In genomic region chr15:64599716-64600115, GRCh38 we compare ENCODE assay signal across 17 cellular contexts.
A peak's percentile ranks its signal among the peaks of the same experiment; 100 is the strongest.
DNase-seq lines count a peak whose midpoint lies in the region; ATAC-seq and TF ChIP-seq lines count a peak whose summit lies in the region.
"Had no signal": no experiment of that assay in that cellular context is flagged by ENCODE, and none has a peak within 500 bp of the region (broad histone marks: within the 10 kb centered on the region; RNA-seq: fewer than 3 reads in every experiment).

No MANE protein-coding gene starts in this region.

- peaks cover 37 to 75% of the 10 kb centered on the region in 2 experiments for H3K79me1 ChIP-seq in IMR-90 (ENCODE audit: low read depth in 1 of 2, low read length in 2 of 2)

- H3K36me3 ChIP-seq in IMR-90 (ENCODE audit: control insufficient read depth, insufficient read depth, low read length), result no peaks in the 10 kb centered on the region
- H3K36me3 ChIP-seq: Peyer's patch, tibial artery had no signal

- H3K27me3 ChIP-seq in IMR-90 (ENCODE audit: control insufficient read depth, insufficient read depth, low read length), result no peaks in the 10 kb centered on the region
- H3K27me3 ChIP-seq: Peyer's patch, tibial artery had no signal

- peak overlapping the region; percentile 11 for H3K27ac Mint-ChIP-seq in T-helper 2 cell treated with Interferon-gamma antibody and Interleukin-4, amounts not matched to agents 5 μg/mL and 100 μg/mL, for 36 hours
- peak overlapping the region; percentile 74 to 95 (median 86) for H3K27ac Mint-ChIP-seq in naive thymus-derived CD8-positive, alpha-beta T cell
- H3K27ac Mint-ChIP-seq: activated naive CD4-positive, alpha-beta T cell treated with anti-CD3 and anti-CD28 coated beads, Interleukin-2, amount 10 ng/mL, durations not matched to agents 7 days and 5 days; memory B cell had no signal

- no peaks in the 10 kb centered on the region for H3K9me3 Mint-ChIP-seq in T-helper 2 cell treated with Interferon-gamma antibody and Interleukin-4, amounts not matched to agents 5 μg/mL and 100 μg/mL, for 36 hours
- H3K9me3 Mint-ChIP-seq in naive thymus-derived CD8-positive, alpha-beta T cell, result no peaks in the 10 kb centered on the region
- H3K9me3 Mint-ChIP-seq: activated naive CD4-positive, alpha-beta T cell treated with anti-CD3 and anti-CD28 coated beads, Interleukin-2, amount 10 ng/mL, durations not matched to agents 7 days and 5 days; memory B cell had no signal

- H3K27me3 Mint-ChIP-seq in T-helper 2 cell treated with Interferon-gamma antibody and Interleukin-4, amounts not matched to agents 5 μg/mL and 100 μg/mL, for 36 hours (ENCODE audit: low read depth), result no peaks in the 10 kb centered on the region
- no peaks in the 10 kb centered on the region for H3K27me3 Mint-ChIP-seq in naive thymus-derived CD8-positive, alpha-beta T cell
- H3K27me3 Mint-ChIP-seq: activated naive CD4-positive, alpha-beta T cell treated with anti-CD3 and anti-CD28 coated beads, Interleukin-2, amount 10 ng/mL, durations not matched to agents 7 days and 5 days; memory B cell had no signal

- no TSS peak for BruUV-seq in IMR-90 (replicated peaks; lab: Mats Ljungman, UMichigan)

- DNase-seq in T-helper 2 cell treated with Interferon-gamma antibody and Interleukin-4, amounts not matched to agents 5 μg/mL and 100 μg/mL, for 36 hours (ENCODE audit: low spot score), result no peak
- DNase-seq in T-helper 2 cell (no peak), IMR-90 (peak; percentile 58), astrocyte of the hippocampus (ENCODE audit: low read depth, low spot score) (peak; percentile 64), NCI-H526 (lab: John Stamatoyannopoulos, UW) (no peak), HUDEP-2 (lab: John Stamatoyannopoulos, UW; ENCODE audit: unreplicated experiment in 76 of 76) (no peak)
- no peak for DNase-seq in naive thymus-derived CD8-positive, alpha-beta T cell
- DNase-seq: activated CD4-positive, alpha-beta T cell treated with anti-CD3 and anti-CD28 coated beads, Interleukin-2, amount 50 U/mL, for 1 hour; activated naive CD4-positive, alpha-beta T cell treated with anti-CD3 and anti-CD28 coated beads, Interleukin-2, amount 10 ng/mL, durations not matched to agents 7 days and 5 days; NCI-H524; Peyer's patch; stimulated activated CD4-positive, alpha-beta T cell treated with anti-CD3 and anti-CD28 coated beads, Interleukin-15, amount 100 ng/mL, for 24 hours; T-helper 9 cell; tibial artery had no signal

- no peak overlapping the region for H3K27ac ChIP-seq in IMR-90 (ENCODE audit: insufficient read depth, low read length)
- H3K27ac ChIP-seq: parathyroid adenoma, Peyer's patch, tibial artery had no signal

- no peak overlapping the region for H3K4me3 ChIP-seq in IMR-90 (ENCODE audit: insufficient read depth, low read depth, low read length)
- H3K4me3 ChIP-seq: Peyer's patch, tibial artery had no signal

- peaks cover 5% of the 10 kb centered on the region for H3K36me3 Mint-ChIP-seq in T-helper 2 cell treated with Interferon-gamma antibody and Interleukin-4, amounts not matched to agents 5 μg/mL and 100 μg/mL, for 36 hours (ENCODE audit: low read depth)
- no peaks in the 10 kb centered on the region for H3K36me3 Mint-ChIP-seq in naive thymus-derived CD8-positive, alpha-beta T cell

- H3K23ac ChIP-seq in IMR-90 (ENCODE audit: low read depth, low read length), result no peak overlapping the region

- no peak for TF ChIP-seq CTCF in IMR-90 (conservative IDR thresholded peaks at IDR 0.05; ENCODE audit: low read depth, low read length)

- no peak overlapping the region for H2AFZ ChIP-seq in IMR-90 (replicated peaks; ENCODE audit: low read length, poor library complexity)
- H2AFZ ChIP-seq: parathyroid adenoma had no signal

- H2BK15ac ChIP-seq in IMR-90 (ENCODE audit: low read depth, low read length), result no peak overlapping the region

- in situ Hi-C loops in IMR-90 (cut with MboI; ENCODE audit: low sequenced_read_pairs), result no loop called here

- no peak overlapping the region for H4K5ac ChIP-seq in IMR-90 (ENCODE audit: low read depth, low read length)

- no peak overlapping the region for H2AK9ac ChIP-seq in IMR-90 (replicated peaks; ENCODE audit: low read depth, low read length, poor library complexity)

- H3K18ac ChIP-seq in IMR-90 (ENCODE audit: low read depth, low read length), result no peak overlapping the region

- H3K4me1 ChIP-seq in IMR-90 (ENCODE audit: control insufficient read depth, insufficient read depth, low read length), result peaks cover 11% of the 10 kb centered on the region

- no peak overlapping the region for H3K56ac ChIP-seq in IMR-90 (ENCODE audit: extremely low read depth, insufficient read depth, low read length)

- H3K4me1 Mint-ChIP-seq in T-helper 2 cell treated with Interferon-gamma antibody and Interleukin-4, amounts not matched to agents 5 μg/mL and 100 μg/mL, for 36 hours (ENCODE audit: low read depth), result peaks cover 58% of the 10 kb centered on the region
- peaks cover 34 to 82% (median 79%) of the 10 kb centered on the region in 4 donors for H3K4me1 Mint-ChIP-seq in naive thymus-derived CD8-positive, alpha-beta T cell

- no peak overlapping the region for H2AK5ac ChIP-seq in IMR-90 (ENCODE audit: low read depth, low read length)

- H3K4me2 ChIP-seq in IMR-90 (ENCODE audit: low read depth, low read length), result no peak overlapping the region

- peaks cover 9% of the 10 kb centered on the region; the same call in 1 of the 2 replicates for H3K9me1 ChIP-seq in IMR-90 (ENCODE audit: insufficient read depth, low read length)

- no peak overlapping the region for H3K4me3 Mint-ChIP-seq in T-helper 2 cell treated with Interferon-gamma antibody and Interleukin-4, amounts not matched to agents 5 μg/mL and 100 μg/mL, for 36 hours
- H3K4me3 Mint-ChIP-seq in naive thymus-derived CD8-positive, alpha-beta T cell, result peak overlapping the region in 9 of 10 donors; percentile 1 to 70 (median 46)
- H3K4me3 Mint-ChIP-seq: activated naive CD4-positive, alpha-beta T cell treated with anti-CD3 and anti-CD28 coated beads, Interleukin-2, amount 10 ng/mL, durations not matched to agents 7 days and 5 days; memory B cell had no signal

- CTCF ChIA-PET in IMR-90 (lab: Yijun Ruan, JAX), result no interaction called here

- no peak overlapping the region for H3K9ac ChIP-seq in IMR-90 (ENCODE audit: low read depth, low read length)
- H3K9ac ChIP-seq: parathyroid adenoma had no signal

- H3K14ac ChIP-seq in IMR-90 (replicated peaks; ENCODE audit: low read depth, low read length), result no peak overlapping the region

- H2BK120ac ChIP-seq in IMR-90 (ENCODE audit: low read depth, low read length), result no peak overlapping the region

- no peak overlapping the region for H2BK20ac ChIP-seq in IMR-90 (ENCODE audit: low read depth, low read length)

- no peak overlapping the region for H2BK5ac ChIP-seq in IMR-90 (ENCODE audit: low read depth, low read length, poor library complexity, severe bottlenecking)

- peaks cover 36% of the 10 kb centered on the region for H4K20me1 ChIP-seq in IMR-90 (ENCODE audit: insufficient read depth, low read length)

- H3K9me3 ChIP-seq in IMR-90 (ENCODE audit: control insufficient read depth, insufficient read depth, low read length), result no peaks in the 10 kb centered on the region
- H3K9me3 ChIP-seq: Peyer's patch, tibial artery had no signal

- peak; percentile 61 for ATAC-seq in IMR-90 (ENCODE audit: low read depth)
- no peak for ATAC-seq in naive thymus-derived CD8-positive, alpha-beta T cell
- ATAC-seq in HG02588 (IDR thresholded peaks at IDR 0.05; ENCODE audit: unreplicated experiment), result no peak

- H4K91ac ChIP-seq in IMR-90 (ENCODE audit: insufficient read depth, low read depth, low read length), result no peak overlapping the region

- no peak for TF ChIP-seq RAD21 in IMR-90 (IDR thresholded peaks at IDR 0.05; ENCODE audit: low read length)

- no peak overlapping the region for H4K8ac ChIP-seq in IMR-90 (ENCODE audit: low read depth in 2 of 2, low read length in 2 of 2)

- dilution Hi-C loops in IMR-90 (cut with HindIII; ENCODE audit: low sequenced_read_pairs, unreplicated experiment), result no loop called here

- WGBS in IMR-90 (ENCODE audit: extremely low coverage in 2 of 2, insufficient read length in 1 of 2), 2 experiments, result no CpG with 5 or more reads among the region's 2 CpGs

- no peak overlapping the region for H3K4ac ChIP-seq in IMR-90 (ENCODE audit: low read depth, low read length)

- intact Hi-C loops in IMR-90 (cut with micrococcal nuclease), result no loop called here

- POLR2A ChIA-PET in IMR-90 (lab: Charles Lee; ENCODE audit: unreplicated experiment), result no interaction called here
- POLR2A ChIA-PET in naive thymus-derived CD8-positive, alpha-beta T cell (lab: Charles Lee), result interaction anchor here (0.8 kb wide), 1 partner anchor 15 kb away, joined by 6 read pairs; no protein-coding TSS in a partner anchor

- no peak for TF ChIP-seq POLR2A in IMR-90 (IDR thresholded peaks at IDR 0.05; ENCODE audit: low read depth, low read length)

TF ChIP-seq in IMR-90, 13 proteins besides CTCF, POLR2A, EP300 and RAD21 (continues in another document):
- TF ChIP-seq, protein P1, sequence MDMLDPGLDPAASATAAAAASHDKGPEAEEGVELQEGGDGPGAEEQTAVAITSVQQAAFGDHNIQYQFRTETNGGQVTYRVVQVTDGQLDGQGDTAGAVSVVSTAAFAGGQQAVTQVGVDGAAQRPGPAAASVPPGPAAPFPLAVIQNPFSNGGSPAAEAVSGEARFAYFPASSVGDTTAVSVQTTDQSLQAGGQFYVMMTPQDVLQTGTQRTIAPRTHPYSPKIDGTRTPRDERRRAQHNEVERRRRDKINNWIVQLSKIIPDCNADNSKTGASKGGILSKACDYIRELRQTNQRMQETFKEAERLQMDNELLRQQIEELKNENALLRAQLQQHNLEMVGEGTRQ (IDR thresholded peaks at IDR 0.05; ENCODE audit: low read depth, low read length), result no peak
- no peak for TF ChIP-seq NFE2L2 (IDR thresholded peaks at IDR 0.05; ENCODE audit: low read depth, low read length)
- no peak for TF ChIP-seq MAZ (IDR thresholded peaks at IDR 0.05; ENCODE audit: borderline replicate concordance, low read depth, low read length)
- TF ChIP-seq MAFK (IDR thresholded peaks at IDR 0.05; ENCODE audit: low read depth, low read length), result no peak
- TF ChIP-seq MXI1 (IDR thresholded peaks at IDR 0.05; ENCODE audit: borderline replicate concordance, low read depth, low read length), result no peak
- no peak for TF ChIP-seq SMC3 (IDR thresholded peaks at IDR 0.05; ENCODE audit: low read depth, low read length)
- no peak for TF ChIP-seq BHLHE40 (IDR thresholded peaks at IDR 0.05; ENCODE audit: low read depth, low read length)
- no peak for TF ChIP-seq FOS (IDR thresholded peaks at IDR 0.05; ENCODE audit: low read depth, low read length)
- no peak for TF ChIP-seq RFX5 (IDR thresholded peaks at IDR 0.05; ENCODE audit: low read depth, low read length)
- TF ChIP-seq RCOR1 (IDR thresholded peaks at IDR 0.05; ENCODE audit: insufficient replicate concordance, low read length), result no peak

Comparison
In these comparisons a context has a peak if more than half of its experiments do, and no peak if none do; other contexts are left out.
1. DNase-seq: peak in IMR-90 (single experiment) and astrocyte of the hippocampus (single experiment); none in T-helper 2 cell treated with Interferon-gamma antibody and Interleukin-4, amounts not matched to agents 5 μg/mL and 100 μg/mL, for 36 hours (single experiment), T-helper 2 cell (0 of 5), naive thymus-derived CD8-positive, alpha-beta T cell (0 of 10), NCI-H526 (0 of 2) and HUDEP-2 (0 of 76).